In genomic region chr22:36184433-36185035, GRCh38 we compare ENCODE assay signal across 16 cellular contexts. TPM values are rescaled to one million over a fixed set of nuclear protein-coding genes. Genes with fewer than 3 reads are reported as not detected.
DNase-seq lines count a peak whose midpoint lies in the region; ATAC-seq and TF ChIP-seq lines count a peak whose summit lies in the region.
"Had no signal": no experiment of that assay in that cellular context is flagged by ENCODE, and none has a peak within 500 bp of the region (broad histone marks: within the 10 kb centered on the region; RNA-seq: fewer than 3 reads in every experiment).

No MANE protein-coding gene starts in this region.

- no peaks in the 10 kb centered on the region for H3K79me2 ChIP-seq in fibroblast of lung (ENCODE audit: control insufficient read depth, insufficient read depth, low read length)

- H3K9ac ChIP-seq in fibroblast of lung (ENCODE audit: insufficient read depth, low read length), result no peak overlapping the region

- H3K27me3 Mint-ChIP-seq in activated T-helper 17 cell treated with anti-CD3 and anti-CD28 coated beads, Interleukin-2, amount 50 U/mL, for 72 hours, result no peaks in the 10 kb centered on the region
- H3K27me3 Mint-ChIP-seq in activated T-cell treated with anti-CD3 and anti-CD28 coated beads, Interleukin-2, amount 50 U/mL, for 72 hours (ENCODE audit: low read depth), result peaks cover 6% of the 10 kb centered on the region

- no peaks in the 10 kb centered on the region for H4K20me1 ChIP-seq in fibroblast of lung (ENCODE audit: control insufficient read depth, extremely low read depth, insufficient read depth, low read length)

- in situ Hi-C loops in G401 (cut with HindIII; ENCODE audit: low sequenced_read_pairs), result no loop called here

- DNase-seq in G401 (ENCODE audit: low spot score), result peak; percentile 45
- peak; percentile 44 to 57 for DNase-seq in fibroblast of lung (ENCODE audit: low read depth in 2 of 2)
- peak; percentile 53 for DNase-seq in occipital lobe (lab: John Stamatoyannopoulos, UW)
- no peak for DNase-seq in HEK293T (ENCODE audit: extremely low spot score)
- no peak for DNase-seq in activated T-cell treated with anti-CD3 and anti-CD28 coated beads, Interleukin-2, amount 50 U/mL, for 72 hours
- DNase-seq: activated CD4-positive, alpha-beta T cell treated with anti-CD3 and anti-CD28 coated beads for 48 hours; activated T-cell treated with anti-CD3 and anti-CD28 coated beads, Interleukin-2, amount 50 U/mL, for 4 hours; effector CD4-positive, alpha-beta T cell; immature natural killer cell; NCI-H1930; stimulated activated CD4-positive, alpha-beta T cell treated with anti-CD3 and anti-CD28 coated beads, Interleukin-12 subunit alpha, Interleukin-12 subunit beta, amount 100 ng/mL, for 4 hours had no signal

- no peak overlapping the region for H3K4me3 Mint-ChIP-seq in activated T-helper 17 cell treated with anti-CD3 and anti-CD28 coated beads, Interleukin-2, amount 50 U/mL, for 72 hours
- H3K4me3 Mint-ChIP-seq in activated T-cell treated with anti-CD3 and anti-CD28 coated beads, Interleukin-2, amount 50 U/mL, for 72 hours, result no peak overlapping the region
- H3K4me3 Mint-ChIP-seq: activated T-cell treated with anti-CD3 and anti-CD28 coated beads, Interleukin-2, amount 50 U/mL, for 4 hours; immature natural killer cell had no signal

- H3K27me3 ChIP-seq in fibroblast of lung (ENCODE audit: control insufficient read depth, insufficient read depth, low read length), result peaks cover 16% of the 10 kb centered on the region
- H3K27me3 ChIP-seq: ascending aorta, gastroesophageal sphincter had no signal

- no peaks in the 10 kb centered on the region for H3K9me3 ChIP-seq in fibroblast of lung (ENCODE audit: control insufficient read depth, insufficient read depth, low read depth, low read length)
- H3K9me3 ChIP-seq: ascending aorta, gastroesophageal sphincter had no signal

- POLR2A ChIA-PET in HEK293T (lab: Yijun Ruan, JAX), result no interaction called here

- H3K36me3 ChIP-seq in fibroblast of lung (ENCODE audit: control insufficient read depth, insufficient read depth, low read length), result no peaks in the 10 kb centered on the region
- H3K36me3 ChIP-seq: ascending aorta, gastroesophageal sphincter had no signal

- H3K4me3 ChIP-seq in fibroblast of lung (replicated peaks in 1 of 4; ENCODE audit: control extremely low read depth in 1 of 4, insufficient read depth in 1 of 4, low read depth in 3 of 4, low read length in 4 of 4), result no peak overlapping the region
- H3K4me3 ChIP-seq: ascending aorta, gastroesophageal sphincter had no signal

- no peaks in the 10 kb centered on the region for H3K9me3 Mint-ChIP-seq in activated T-helper 17 cell treated with anti-CD3 and anti-CD28 coated beads, Interleukin-2, amount 50 U/mL, for 72 hours
- no peaks in the 10 kb centered on the region for H3K9me3 Mint-ChIP-seq in activated T-cell treated with anti-CD3 and anti-CD28 coated beads, Interleukin-2, amount 50 U/mL, for 72 hours
- H3K9me3 Mint-ChIP-seq: activated T-cell treated with anti-CD3 and anti-CD28 coated beads, Interleukin-2, amount 50 U/mL, for 4 hours; immature natural killer cell had no signal

- peak overlapping the region; percentile 38 for H3K27ac Mint-ChIP-seq in activated T-helper 17 cell treated with anti-CD3 and anti-CD28 coated beads, Interleukin-2, amount 50 U/mL, for 72 hours
- no peak overlapping the region for H3K27ac Mint-ChIP-seq in activated T-cell treated with anti-CD3 and anti-CD28 coated beads, Interleukin-2, amount 50 U/mL, for 72 hours
- H3K27ac Mint-ChIP-seq: progenitor cell of endocrine pancreas had no signal

- H3K27ac ChIP-seq in fibroblast of lung (ENCODE audit: insufficient read depth, low read length), result no peak overlapping the region
- H3K27ac ChIP-seq: ascending aorta, gastroesophageal sphincter had no signal

- H3K4me1 ChIP-seq in fibroblast of lung (ENCODE audit: control insufficient read depth, extremely low read depth, insufficient read depth, low read length), result no peaks in the 10 kb centered on the region

- no peak for ATAC-seq in activated T-helper 17 cell treated with anti-CD3 and anti-CD28 coated beads, Interleukin-2, amount 50 U/mL, for 72 hours (replicated peaks)
- no peak for ATAC-seq in GM18907 (IDR thresholded peaks at IDR 0.05; ENCODE audit: unreplicated experiment)
- no peak for ATAC-seq in activated T-cell treated with anti-CD3 and anti-CD28 coated beads, Interleukin-2, amount 50 U/mL, for 72 hours (replicated peaks in 1 of 2)
- ATAC-seq: activated T-cell treated with anti-CD3 and anti-CD28 coated beads, Interleukin-2, amount 50 U/mL, for 4 hours; gastroesophageal sphincter had no signal

- no peak overlapping the region for H3K4me2 ChIP-seq in fibroblast of lung (ENCODE audit: extremely low read depth, insufficient read depth, low read length)

- TF ChIP-seq CTCF in fibroblast of lung (conservative IDR thresholded peaks at IDR 0.05 in 1 of 2, IDR thresholded peaks at IDR 0.05 in 1 of 2; ENCODE audit: low read depth in 1 of 2, low read length in 2 of 2), result no peak

- no peaks in the 10 kb centered on the region for H3K36me3 Mint-ChIP-seq in activated T-helper 17 cell treated with anti-CD3 and anti-CD28 coated beads, Interleukin-2, amount 50 U/mL, for 72 hours (ENCODE audit: low read depth)
- no peaks in the 10 kb centered on the region for H3K36me3 Mint-ChIP-seq in activated T-cell treated with anti-CD3 and anti-CD28 coated beads, Interleukin-2, amount 50 U/mL, for 72 hours (ENCODE audit: insufficient read depth in 2 of 2)
- H3K36me3 Mint-ChIP-seq: immature natural killer cell had no signal

- CTCF ChIA-PET in HEK293T (lab: Yijun Ruan, JAX), result no interaction called here

- no peak overlapping the region for H2AFZ ChIP-seq in fibroblast of lung (ENCODE audit: low read length)

- peaks cover 4% of the 10 kb centered on the region for H3K4me1 Mint-ChIP-seq in activated T-helper 17 cell treated with anti-CD3 and anti-CD28 coated beads, Interleukin-2, amount 50 U/mL, for 72 hours
- no peaks in the 10 kb centered on the region for H3K4me1 Mint-ChIP-seq in activated T-cell treated with anti-CD3 and anti-CD28 coated beads, Interleukin-2, amount 50 U/mL, for 72 hours (ENCODE audit: low read depth)

TF ChIP-seq in HEK293T, 16 proteins besides CTCF, POLR2A, EP300 and RAD21:
- TF ChIP-seq FOXK2 (IDR thresholded peaks at IDR 0.05), result no peak
- TF ChIP-seq SP1 (IDR thresholded peaks at IDR 0.05), result no peak
- TF ChIP-seq HDGF (IDR thresholded peaks at IDR 0.05; ENCODE audit: borderline replicate concordance), result no peak
- no peak for TF ChIP-seq L3MBTL2 (conservative IDR thresholded peaks at IDR 0.05)
- no peak for TF ChIP-seq ELF4 (IDR thresholded peaks at IDR 0.05)
- no peak for TF ChIP-seq TARDBP (IDR thresholded peaks at IDR 0.05)
- no peak for TF ChIP-seq ZNF384 (IDR thresholded peaks at IDR 0.05)
- TF ChIP-seq LEF1 (IDR thresholded peaks at IDR 0.05; ENCODE audit: borderline replicate concordance), result no peak
- TF ChIP-seq FOXM1 (IDR thresholded peaks at IDR 0.05; ENCODE audit: borderline replicate concordance), result no peak
- TF ChIP-seq SUZ12 (IDR thresholded peaks at IDR 0.05), result no peak
- no peak for TF ChIP-seq CTBP1 (IDR thresholded peaks at IDR 0.05; ENCODE audit: borderline replicate concordance)
- TF ChIP-seq FOXA1 (IDR thresholded peaks at IDR 0.05), result no peak
- no peak for TF ChIP-seq ARNT (IDR thresholded peaks at IDR 0.05)

RNA-seq across cellular contexts. Expression of gene APOL4, which starts 17.1 kb away (rescaled TPM):
- total RNA-seq in G401 (2014; rRNA removed; shearing (Covaris generic)), result not detected in 2 replicates
- total RNA-seq in activated T-helper 17 cell treated with anti-CD3 and anti-CD28 coated beads, Interleukin-2, amount 50 U/mL, for 72 hours, result 1 to 10 TPM in 1 of 2 donors, under 1 TPM in 1; 0.56 to 1.2 TPM
- total RNA-seq in fibroblast of lung, result 2.0 and 2.1 TPM in 2 replicates
- 0.31 and 0.69 TPM in 2 replicates for polyA plus RNA-seq in fibroblast of lung
- 0.49 and 0.75 TPM in 2 replicates for polyA plus RNA-seq in fibroblast of lung (2012)
- 0.19 TPM in 1 of 2 replicates, not detected in the other for polyA minus RNA-seq in fibroblast of lung (ENCODE audit: low replicate concordance)
- 10.5 TPM for total RNA-seq in occipital lobe
- total RNA-seq in activated T-cell treated with anti-CD3 and anti-CD28 coated beads, Interleukin-2, amount 50 U/mL, for 72 hours, result 1 to 10 TPM in 1 of 2 donors, under 1 TPM in 1; 0.99 to 2.7 TPM
- total RNA-seq: ascending aorta, progenitor cell of endocrine pancreas had no signal

RNA-seq across cellular contexts. Expression of gene APOL3, which starts 24.0 kb away (rescaled TPM):
- total RNA-seq in G401 (2014; rRNA removed; shearing (Covaris generic)), result not detected in 2 replicates
- 100 to 1,000 TPM in 1 of 2 donors, 10 to 100 TPM in 1; 99.3 to 118 TPM for total RNA-seq in activated T-helper 17 cell treated with anti-CD3 and anti-CD28 coated beads, Interleukin-2, amount 50 U/mL, for 72 hours
- total RNA-seq in fibroblast of lung (32.4 and 42.3 TPM in 2 replicates), occipital lobe (2.5 TPM)
- polyA plus RNA-seq in fibroblast of lung, result 15.6 and 22.5 TPM in 2 replicates
- polyA plus RNA-seq in fibroblast of lung (2012), result 22.1 and 29.8 TPM in 2 replicates
- 32.4 and 37.5 TPM in 2 replicates for polyA minus RNA-seq in fibroblast of lung (ENCODE audit: low replicate concordance)
- 10 to 100 TPM; 55.6 to 55.7 TPM for total RNA-seq in activated T-cell treated with anti-CD3 and anti-CD28 coated beads, Interleukin-2, amount 50 U/mL, for 72 hours
- total RNA-seq: progenitor cell of endocrine pancreas had no signal

RNA-seq across cellular contexts. Expression of gene APOL2, which starts 54.8 kb away (rescaled TPM):
- total RNA-seq in G401 (2014; rRNA removed; shearing (Covaris generic)), result 22.8 and 33.5 TPM in 2 replicates
- total RNA-seq in activated T-helper 17 cell treated with anti-CD3 and anti-CD28 coated beads, Interleukin-2, amount 50 U/mL, for 72 hours, result 100 to 1,000 TPM; 105 to 116 TPM
- total RNA-seq in fibroblast of lung (36.2 and 49.5 TPM in 2 replicates), occipital lobe (7.0 TPM)
- polyA plus RNA-seq in fibroblast of lung, result 29.2 and 38.0 TPM in 2 replicates
- polyA plus RNA-seq in fibroblast of lung (2012), result 46.6 and 55.0 TPM in 2 replicates
- polyA minus RNA-seq in fibroblast of lung (ENCODE audit: low replicate concordance), result 79.7 and 104 TPM in 2 replicates
- total RNA-seq in activated T-cell treated with anti-CD3 and anti-CD28 coated beads, Interleukin-2, amount 50 U/mL, for 72 hours, result 10 to 100 TPM; 64.5 to 69.5 TPM

Comparison
In these comparisons a context has a peak if more than half of its experiments do, and no peak if none do; other contexts are left out.
1. DNase-seq: peak in G401 (single experiment), fibroblast of lung (2 of 2) and occipital lobe (single experiment); none in HEK293T (single experiment) and activated T-cell treated with anti-CD3 and anti-CD28 coated beads, Interleukin-2, amount 50 U/mL, for 72 hours (0 of 2).